In genomic region chr6:17280138-17280537, GRCh38 we compare ENCODE assay signal across 12 cellular contexts. TPM values are rescaled to one million over a fixed set of nuclear protein-coding genes. Genes with fewer than 3 reads are reported as not detected.
A peak's percentile ranks its signal among the peaks of the same experiment; 100 is the strongest.
DNase-seq lines count a peak whose midpoint lies in the region; ATAC-seq, FAIRE-seq and TF ChIP-seq lines count a peak whose summit lies in the region.
"Had no signal": no experiment of that assay in that cellular context is flagged by ENCODE, and none has a peak within 500 bp of the region (broad histone marks: within the 10 kb centered on the region; RNA-seq: fewer than 3 reads in every experiment).

No MANE protein-coding gene starts in this region.

- H3K27ac ChIP-seq in SJSA1, result peak overlapping the region; percentile 94
- peak overlapping the region; percentile 96 for H3K27ac ChIP-seq in left ventricle myocardium inferior (replicated peaks)
- H3K27ac ChIP-seq in ovary, result peak overlapping the region; percentile 68 to 72
- peak overlapping the region in 1 of 2 donors; percentile 57 for H3K27ac ChIP-seq in small intestine (ENCODE audit: low read depth in 1 of 2, low read length in 1 of 2)
- H3K27ac ChIP-seq: adrenal gland had no signal

- no peak for TF ChIP-seq CTCF in AG10803 (conservative IDR thresholded peaks at IDR 0.05; ENCODE audit: low read length)
- no peak for TF ChIP-seq CTCF in left ventricle myocardium inferior (IDR thresholded peaks at IDR 0.05; ENCODE audit: borderline replicate concordance)
- TF ChIP-seq CTCF in ovary (IDR thresholded peaks at IDR 0.05), result no peak

- FAIRE-seq in small intestine (lab: Jason Lieb, UNC), result no peak

- 63 to 72% (median 68%) methylated on average over 11 of the region's 11 CpGs for WGBS in ovary, 3 donors
- WGBS in small intestine, 3 donors, result 32 to 50% (median 36%) methylated on average over 11 of the region's 11 CpGs

- no peak for ATAC-seq in GM18502 (IDR thresholded peaks at IDR 0.05; ENCODE audit: poor library complexity, unreplicated experiment)
- ATAC-seq: activated CD4-positive, alpha-beta T cell treated with anti-CD3 and anti-CD28 coated beads for 36 hours had no signal

- H3K4me1 ChIP-seq in SJSA1 (replicated peaks) (peaks cover 55% of the 10 kb centered on the region), left ventricle myocardium inferior (peaks cover 46% of the 10 kb centered on the region), ovary (ENCODE audit: insufficient read depth) (peaks cover 4% of the 10 kb centered on the region), small intestine (ENCODE audit: control insufficient read depth in 2 of 2, insufficient read depth in 1 of 2, low read depth in 1 of 2, low read length in 1 of 2) (peaks cover 0 to 3% of the 10 kb centered on the region in 2 donors)

- no peak for TF ChIP-seq EP300 in ovary (IDR thresholded peaks at IDR 0.05)

- peaks cover 32% of the 10 kb centered on the region for H3K36me3 ChIP-seq in SJSA1
- H3K36me3 ChIP-seq in left ventricle myocardium inferior, result peaks cover 12% of the 10 kb centered on the region
- H3K36me3 ChIP-seq in ovary, result no peaks in the 10 kb centered on the region
- H3K36me3 ChIP-seq in small intestine (ENCODE audit: control insufficient read depth in 2 of 2, insufficient read depth in 2 of 2, low read length in 2 of 2), result no peaks in the 10 kb centered on the region
- H3K36me3 ChIP-seq: adrenal gland had no signal

- H3K4me3 ChIP-seq in AG10803 (ENCODE audit: low read length), result peak overlapping the region; percentile 92
- peak overlapping the region; percentile 84 for H3K4me3 ChIP-seq in SJSA1
- H3K4me3 ChIP-seq in left ventricle myocardium inferior, result peak overlapping the region; percentile 86
- H3K4me3 ChIP-seq in ovary, result no peak overlapping the region
- no peak overlapping the region for H3K4me3 ChIP-seq in small intestine (ENCODE audit: low read depth in 1 of 2, low read length in 2 of 2)

- no peak for TF ChIP-seq POLR2A in ovary (IDR thresholded peaks at IDR 0.05)

- DNase-seq in AG10803 (ENCODE audit: low read depth) (no peak), SJSA1 (ENCODE audit: low read depth in 1 of 2, low spot score in 2 of 2) (no peak), left ventricle myocardium inferior (no peak), ovary (no peak), NCI-H128 (lab: John Stamatoyannopoulos, UW; ENCODE audit: unreplicated experiment) (no peak), NCI-H2227 (lab: John Stamatoyannopoulos, UW; ENCODE audit: unreplicated experiment) (no peak), small intestine (no peak)
- DNase-seq: NCI-H2107; stimulated activated CD4-positive, alpha-beta T cell treated with anti-CD3 and anti-CD28 coated beads, Interleukin-4, amount 100 ng/mL, for 4 hours had no signal

- intact Hi-C loops in left ventricle myocardium inferior (cut with micrococcal nuclease) (loop anchor here (10.0 kb wide), 1 partner anchor 305 kb away; no protein-coding TSS in a partner anchor), ovary (cut with DNase I) (loop anchor here in 2 of 4 donors (10.0 kb wide), 2 partner anchors 115 to 305 kb away; partner anchors contain the start of gene CAP2 (in 1 of the 2))

- H3K27me3 ChIP-seq in SJSA1 (replicated peaks) (no peaks in the 10 kb centered on the region), left ventricle myocardium inferior (ENCODE audit: low read depth) (peaks cover 28% of the 10 kb centered on the region), ovary (no peaks in the 10 kb centered on the region), small intestine (ENCODE audit: control insufficient read depth in 2 of 2, insufficient read depth in 2 of 2, low read length in 2 of 2) (peaks cover 0 to 3% of the 10 kb centered on the region in 2 donors)
- H3K27me3 ChIP-seq: adrenal gland had no signal

- H3K9me3 ChIP-seq in SJSA1 (replicated peaks) (no peaks in the 10 kb centered on the region), left ventricle myocardium inferior (replicated peaks) (no peaks in the 10 kb centered on the region), ovary (no peaks in the 10 kb centered on the region), small intestine (ENCODE audit: control insufficient read depth, low read depth) (no peaks in the 10 kb centered on the region)
- H3K9me3 ChIP-seq: adrenal gland had no signal

RNA-seq across cellular contexts. Expression of gene RBM24, which starts 1.0 kb away (rescaled TPM):
- total RNA-seq in SJSA1 (2014; rRNA removed; shearing (Covaris generic)), result 30.3 and 43.7 TPM in 2 replicates
- total RNA-seq in left ventricle myocardium inferior, result 189 TPM
- 1 to 10 TPM; 1.1 to 6.5 (median 2.0) TPM for total RNA-seq in ovary
- polyA plus RNA-seq in ovary, result 1 to 10 TPM; 1.2 to 3.5 TPM
- polyA plus RNA-seq in small intestine, result 1 to 10 TPM in 2 of 3 donors, under 1 TPM in 1; 0.67 to 2.1 (median 1.6) TPM
- total RNA-seq: activated CD4-positive, alpha-beta T cell treated with anti-CD3 and anti-CD28 coated beads for 36 hours had no signal

Comparison
In these comparisons a context has a peak if more than half of its experiments do, and no peak if none do; other contexts are left out.
1. H3K4me3 ChIP-seq: peak in AG10803 (single experiment), SJSA1 (single experiment) and left ventricle myocardium inferior (single experiment); none in ovary (single experiment) and small intestine (0 of 2).